Comparison of ENCODE assay signal across 8 cellular contexts in the genomic region with DNA sequence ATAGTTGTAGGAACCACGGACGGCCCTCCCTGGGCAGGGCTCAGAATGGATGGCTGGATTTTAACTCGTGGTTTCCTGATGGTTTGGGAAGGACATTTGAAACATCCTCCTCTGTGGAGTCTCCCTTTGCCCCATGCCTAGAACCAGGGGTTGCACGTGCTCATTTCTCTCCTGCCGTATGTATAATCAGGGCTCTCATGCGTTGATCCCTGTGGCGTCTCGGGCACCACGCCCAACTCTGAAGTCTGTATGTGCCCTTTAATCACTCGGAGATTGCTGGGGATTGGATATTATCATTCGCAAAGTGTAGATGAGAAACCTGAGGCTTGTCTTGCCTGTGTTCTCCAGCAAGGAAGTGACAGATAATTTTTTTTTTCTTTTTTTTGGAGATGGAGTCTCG.
A peak's percentile ranks its signal among the peaks of the same experiment; 100 is the strongest.
DNase-seq lines count a peak whose midpoint lies in the region; ATAC-seq lines count a peak whose summit lies in the region.

No MANE protein-coding gene starts in this region.

- H3K27ac ChIP-seq in angular gyrus (ENCODE audit: low read depth, low read length): peak overlapping the region; percentile 56
- H3K27ac ChIP-seq in rectal smooth muscle tissue (ENCODE audit: low read depth, low read length): peak overlapping the region; percentile 79

- no peak overlapping the region for H3K9ac ChIP-seq in rectal smooth muscle tissue (ENCODE audit: low read length)

- H3K27me3 ChIP-seq in rectal smooth muscle tissue (ENCODE audit: control insufficient read depth, insufficient read depth, low read length): no peaks in the 10 kb centered on the region

- no peak for ATAC-seq in GM21786 (IDR thresholded peaks at IDR 0.05; ENCODE audit: unreplicated experiment)

- H3K36me3 ChIP-seq in rectal smooth muscle tissue (ENCODE audit: control insufficient read depth, insufficient read depth, low read length): no peaks in the 10 kb centered on the region

- H3K4me1 ChIP-seq in rectal smooth muscle tissue (ENCODE audit: control insufficient read depth, insufficient read depth, low read length): peaks cover 4% of the 10 kb centered on the region

- DNase-seq in NCI-H1436 (lab: John Stamatoyannopoulos, UW): peak; percentile 8
- no peak for DNase-seq in NCI-H1436 treated with DMSO at 0.1 percent for 48 hours (lab: John Stamatoyannopoulos, UW)
- DNase-seq in NCI-H1092 treated with DMSO at 0.1 percent for 48 hours (lab: John Stamatoyannopoulos, UW): peak; percentile 86
- DNase-seq in activated effector memory CD4-positive, alpha-beta T cell treated with Interleukin-2 at 50 U/mL for 16 hours: no peak
- no peak for DNase-seq in cerebellum (ENCODE audit: low spot score)

- H3K4me3 ChIP-seq in rectal smooth muscle tissue (ENCODE audit: low read length): peak overlapping the region; percentile 65

Comparison
In these comparisons a context has a peak if more than half of its experiments do, and no peak if none do; other contexts are left out.
1. DNase-seq: peak in NCI-H1436 (single experiment) and NCI-H1092 treated with DMSO at 0.1 percent for 48 hours (single experiment); none in NCI-H1436 treated with DMSO at 0.1 percent for 48 hours (single experiment), activated effector memory CD4-positive, alpha-beta T cell treated with Interleukin-2 at 50 U/mL for 16 hours (single experiment) and cerebellum (single experiment).